Comparison of ENCODE assay signal across 1 cellular context in the genomic region with DNA sequence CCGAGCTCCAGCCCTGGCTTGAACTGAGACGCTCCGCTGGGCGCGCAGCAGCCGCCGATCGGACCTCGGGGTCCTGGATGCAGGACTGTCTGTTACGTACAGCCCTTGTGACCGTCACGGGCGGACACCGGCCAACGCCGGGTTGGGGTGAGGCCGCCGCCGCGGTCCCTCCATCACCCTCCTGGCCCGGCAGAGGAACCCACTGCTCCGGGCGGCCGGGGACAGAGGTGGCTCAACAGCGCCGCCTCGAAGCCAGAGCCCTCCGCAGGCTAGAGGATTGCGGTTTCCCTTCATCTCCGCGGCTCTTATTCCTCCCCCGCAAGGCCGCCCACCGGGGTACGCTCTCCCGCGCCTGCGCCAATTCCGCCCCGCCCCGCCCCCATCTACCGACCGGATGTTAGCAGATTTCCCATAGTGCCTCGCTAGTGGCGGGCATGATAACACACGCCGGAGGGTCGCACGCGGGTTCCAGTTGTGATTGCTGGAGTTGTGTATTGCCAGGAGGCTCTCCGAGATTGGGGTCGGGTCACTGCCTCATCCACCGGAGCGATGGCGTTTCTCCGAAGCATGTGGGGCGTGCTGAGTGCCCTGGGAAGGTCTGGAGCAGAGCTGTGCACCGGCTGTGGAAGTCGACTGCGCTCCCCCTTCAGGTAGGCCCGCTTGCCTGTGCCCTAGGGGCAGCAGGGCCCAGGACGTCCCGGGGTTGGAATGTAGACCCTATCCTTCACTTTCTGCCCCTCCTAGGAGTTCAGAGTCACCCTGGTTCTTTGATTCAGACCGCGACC.
A peak's percentile ranks its signal among the peaks of the same experiment; 100 is the strongest.
TF ChIP-seq lines count a peak whose summit lies in the region.

TSS of gene TFAM (plus strand) at position 412 of the 785 bp plus-strand sequence. CDS start at position 550, 138 bp downstream.

TF ChIP-seq in HepG2, 621 proteins besides CTCF, POLR2A, EP300 and RAD21 (continued from another document and continues in another):
- TF ChIP-seq, protein P1, sequence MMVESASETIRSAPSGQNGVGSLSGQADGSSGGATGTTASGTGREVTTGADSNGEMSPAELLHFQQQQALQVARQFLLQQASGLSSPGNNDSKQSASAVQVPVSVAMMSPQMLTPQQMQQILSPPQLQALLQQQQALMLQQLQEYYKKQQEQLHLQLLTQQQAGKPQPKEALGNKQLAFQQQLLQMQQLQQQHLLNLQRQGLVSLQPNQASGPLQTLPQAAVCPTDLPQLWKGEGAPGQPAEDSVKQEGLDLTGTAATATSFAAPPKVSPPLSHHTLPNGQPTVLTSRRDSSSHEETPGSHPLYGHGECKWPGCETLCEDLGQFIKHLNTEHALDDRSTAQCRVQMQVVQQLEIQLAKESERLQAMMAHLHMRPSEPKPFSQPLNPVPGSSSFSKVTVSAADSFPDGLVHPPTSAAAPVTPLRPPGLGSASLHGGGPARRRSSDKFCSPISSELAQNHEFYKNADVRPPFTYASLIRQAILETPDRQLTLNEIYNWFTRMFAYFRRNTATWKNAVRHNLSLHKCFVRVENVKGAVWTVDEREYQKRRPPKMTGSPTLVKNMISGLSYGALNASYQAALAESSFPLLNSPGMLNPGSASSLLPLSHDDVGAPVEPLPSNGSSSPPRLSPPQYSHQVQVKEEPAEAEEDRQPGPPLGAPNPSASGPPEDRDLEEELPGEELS (CRISPR knock-in tag; IDR thresholded peaks at IDR 0.05): 0 out of 2 replicates have a peak, but pooled peaks have one; percentile 9
- TF ChIP-seq, protein P2, sequence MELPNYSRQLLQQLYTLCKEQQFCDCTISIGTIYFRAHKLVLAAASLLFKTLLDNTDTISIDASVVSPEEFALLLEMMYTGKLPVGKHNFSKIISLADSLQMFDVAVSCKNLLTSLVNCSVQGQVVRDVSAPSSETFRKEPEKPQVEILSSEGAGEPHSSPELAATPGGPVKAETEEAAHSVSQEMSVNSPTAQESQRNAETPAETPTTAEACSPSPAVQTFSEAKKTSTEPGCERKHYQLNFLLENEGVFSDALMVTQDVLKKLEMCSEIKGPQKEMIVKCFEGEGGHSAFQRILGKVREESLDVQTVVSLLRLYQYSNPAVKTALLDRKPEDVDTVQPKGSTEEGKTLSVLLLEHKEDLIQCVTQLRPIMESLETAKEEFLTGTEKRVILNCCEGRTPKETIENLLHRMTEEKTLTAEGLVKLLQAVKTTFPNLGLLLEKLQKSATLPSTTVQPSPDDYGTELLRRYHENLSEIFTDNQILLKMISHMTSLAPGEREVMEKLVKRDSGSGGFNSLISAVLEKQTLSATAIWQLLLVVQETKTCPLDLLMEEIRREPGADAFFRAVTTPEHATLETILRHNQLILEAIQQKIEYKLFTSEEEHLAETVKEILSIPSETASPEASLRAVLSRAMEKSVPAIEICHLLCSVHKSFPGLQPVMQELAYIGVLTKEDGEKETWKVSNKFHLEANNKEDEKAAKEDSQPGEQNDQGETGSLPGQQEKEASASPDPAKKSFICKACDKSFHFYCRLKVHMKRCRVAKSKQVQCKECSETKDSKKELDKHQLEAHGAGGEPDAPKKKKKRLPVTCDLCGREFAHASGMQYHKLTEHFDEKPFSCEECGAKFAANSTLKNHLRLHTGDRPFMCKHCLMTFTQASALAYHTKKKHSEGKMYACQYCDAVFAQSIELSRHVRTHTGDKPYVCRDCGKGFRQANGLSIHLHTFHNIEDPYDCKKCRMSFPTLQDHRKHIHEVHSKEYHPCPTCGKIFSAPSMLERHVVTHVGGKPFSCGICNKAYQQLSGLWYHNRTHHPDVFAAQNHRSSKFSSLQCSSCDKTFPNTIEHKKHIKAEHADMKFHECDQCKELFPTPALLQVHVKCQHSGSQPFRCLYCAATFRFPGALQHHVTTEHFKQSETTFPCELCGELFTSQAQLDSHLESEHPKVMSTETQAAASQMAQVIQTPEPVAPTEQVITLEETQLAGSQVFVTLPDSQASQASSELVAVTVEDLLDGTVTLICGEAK (IDR thresholded peaks at IDR 0.05): no peak
- TF ChIP-seq, protein P2 (CRISPR knock-in tag; IDR thresholded peaks at IDR 0.05): no peak
- TF ChIP-seq ZNF572 (CRISPR knock-in tag; IDR thresholded peaks at IDR 0.05): no peak
- no peak for TF ChIP-seq RARG (CRISPR knock-in tag; IDR thresholded peaks at IDR 0.05; ENCODE audit: low read depth)
- peak; percentile 73; the same call in 1 of the 2 replicates for TF ChIP-seq BRF2 (CRISPR knock-in tag; IDR thresholded peaks at IDR 0.05)
- TF ChIP-seq, protein P3, sequence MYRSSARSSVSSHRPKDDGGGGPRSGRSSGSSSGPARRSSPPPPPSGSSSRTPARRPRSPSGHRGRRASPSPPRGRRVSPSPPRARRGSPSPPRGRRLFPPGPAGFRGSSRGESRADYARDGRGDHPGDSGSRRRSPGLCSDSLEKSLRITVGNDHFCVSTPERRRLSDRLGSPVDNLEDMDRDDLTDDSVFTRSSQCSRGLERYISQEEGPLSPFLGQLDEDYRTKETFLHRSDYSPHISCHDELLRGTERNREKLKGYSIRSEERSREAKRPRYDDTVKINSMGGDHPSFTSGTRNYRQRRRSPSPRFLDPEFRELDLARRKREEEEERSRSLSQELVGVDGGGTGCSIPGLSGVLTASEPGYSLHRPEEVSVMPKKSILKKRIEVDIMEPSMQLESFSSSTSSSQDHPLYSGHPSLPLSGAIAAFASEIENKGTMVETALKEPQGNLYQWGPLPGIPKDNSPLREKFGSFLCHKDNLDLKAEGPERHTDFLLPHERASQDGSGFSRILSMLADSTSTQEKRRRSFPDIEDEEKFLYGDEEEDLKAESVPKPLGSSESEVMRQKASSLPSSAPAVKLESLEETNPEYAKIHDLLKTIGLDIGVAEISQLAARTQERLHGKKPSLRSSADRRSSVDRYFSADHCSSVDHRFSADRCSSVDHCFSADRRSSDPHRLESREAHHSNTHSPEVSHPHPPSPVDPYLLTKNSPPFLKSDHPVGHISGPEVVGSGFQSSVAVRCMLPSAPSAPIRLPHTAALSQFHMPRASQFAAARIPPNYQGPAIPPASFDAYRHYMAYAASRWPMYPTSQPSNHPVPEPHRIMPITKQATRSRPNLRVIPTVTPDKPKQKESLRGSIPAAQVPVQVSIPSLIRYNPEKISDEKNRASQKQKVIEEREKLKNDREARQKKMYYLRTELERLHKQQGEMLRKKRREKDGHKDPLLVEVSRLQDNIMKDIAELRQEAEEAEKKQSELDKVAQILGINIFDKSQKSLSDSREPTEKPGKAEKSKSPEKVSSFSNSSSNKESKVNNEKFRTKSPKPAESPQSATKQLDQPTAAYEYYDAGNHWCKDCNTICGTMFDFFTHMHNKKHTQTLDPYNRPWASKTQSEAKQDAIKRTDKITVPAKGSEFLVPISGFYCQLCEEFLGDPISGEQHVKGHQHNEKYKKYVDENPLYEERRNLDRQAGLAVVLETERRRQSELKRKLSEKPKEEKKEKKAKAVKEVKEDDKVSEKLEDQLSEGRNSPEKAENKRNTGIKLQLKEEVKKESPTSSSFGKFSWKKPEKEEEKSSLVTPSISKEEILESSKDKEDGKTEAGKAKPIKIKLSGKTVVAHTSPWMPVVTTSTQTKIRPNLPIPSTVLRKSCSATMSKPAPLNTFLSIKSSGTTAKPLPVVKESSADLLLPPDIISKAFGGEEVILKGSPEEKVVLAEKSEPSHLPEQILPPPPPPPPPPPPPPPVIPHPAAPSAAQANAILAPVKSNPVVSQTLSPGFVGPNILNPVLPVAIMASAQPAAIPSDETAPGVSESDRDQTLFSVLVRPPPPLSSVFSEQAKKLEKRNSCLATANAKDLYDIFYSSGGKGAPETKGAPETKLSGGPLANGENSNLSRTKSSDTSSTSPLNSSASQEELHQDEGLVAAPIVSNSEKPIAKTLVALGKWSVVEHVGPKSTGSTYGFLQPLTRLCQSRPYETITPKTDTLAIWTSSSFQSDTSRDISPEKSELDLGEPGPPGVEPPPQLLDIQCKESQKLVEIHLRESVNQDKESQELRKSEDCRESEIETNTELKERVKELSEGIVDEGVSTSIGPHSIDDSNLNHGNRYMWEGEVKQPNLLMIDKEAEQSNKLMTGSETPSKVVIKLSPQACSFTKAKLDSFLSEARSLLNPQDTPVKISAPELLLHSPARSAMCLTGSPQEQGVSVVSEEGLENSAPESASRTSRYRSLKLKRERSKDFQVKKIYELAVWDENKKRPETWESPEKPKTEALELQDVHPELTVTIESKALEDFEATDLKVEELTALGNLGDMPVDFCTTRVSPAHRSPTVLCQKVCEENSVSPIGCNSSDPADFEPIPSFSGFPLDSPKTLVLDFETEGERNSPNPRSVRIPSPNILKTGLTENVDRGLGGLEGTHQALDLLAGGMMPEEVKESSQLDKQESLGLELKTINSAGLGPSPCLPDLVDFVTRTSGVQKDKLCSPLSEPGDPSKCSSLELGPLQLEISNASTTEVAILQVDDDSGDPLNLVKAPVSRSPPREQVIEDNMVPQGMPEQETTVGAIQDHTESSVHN (CRISPR knock-in tag; IDR thresholded peaks at IDR 0.05): no peak
- TF ChIP-seq SSRP1 (CRISPR knock-in tag; IDR thresholded peaks at IDR 0.05): 0 out of 2 replicates have a peak, but pooled peaks have one; percentile 21
- TF ChIP-seq, protein P4, sequence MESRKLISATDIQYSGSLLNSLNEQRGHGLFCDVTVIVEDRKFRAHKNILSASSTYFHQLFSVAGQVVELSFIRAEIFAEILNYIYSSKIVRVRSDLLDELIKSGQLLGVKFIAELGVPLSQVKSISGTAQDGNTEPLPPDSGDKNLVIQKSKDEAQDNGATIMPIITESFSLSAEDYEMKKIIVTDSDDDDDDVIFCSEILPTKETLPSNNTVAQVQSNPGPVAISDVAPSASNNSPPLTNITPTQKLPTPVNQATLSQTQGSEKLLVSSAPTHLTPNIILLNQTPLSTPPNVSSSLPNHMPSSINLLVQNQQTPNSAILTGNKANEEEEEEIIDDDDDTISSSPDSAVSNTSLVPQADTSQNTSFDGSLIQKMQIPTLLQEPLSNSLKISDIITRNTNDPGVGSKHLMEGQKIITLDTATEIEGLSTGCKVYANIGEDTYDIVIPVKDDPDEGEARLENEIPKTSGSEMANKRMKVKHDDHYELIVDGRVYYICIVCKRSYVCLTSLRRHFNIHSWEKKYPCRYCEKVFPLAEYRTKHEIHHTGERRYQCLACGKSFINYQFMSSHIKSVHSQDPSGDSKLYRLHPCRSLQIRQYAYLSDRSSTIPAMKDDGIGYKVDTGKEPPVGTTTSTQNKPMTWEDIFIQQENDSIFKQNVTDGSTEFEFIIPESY (CRISPR knock-in tag; IDR thresholded peaks at IDR 0.05): no peak
- no peak for TF ChIP-seq NFYB (CRISPR knock-in tag; IDR thresholded peaks at IDR 0.05)
- peak; percentile 56; the same call in 1 of the 2 replicates for TF ChIP-seq ZNF800 (CRISPR knock-in tag; IDR thresholded peaks at IDR 0.05)
- TF ChIP-seq ZNF256 (CRISPR knock-in tag; conservative IDR thresholded peaks at IDR 0.05): peak; percentile 81
- no peak for TF ChIP-seq POLR2AphosphoS2 (IDR thresholded peaks at IDR 0.05; ENCODE audit: low read depth, low read length)
